8 cellular contexts compared by ENCODE assay signal in the genomic region with DNA sequence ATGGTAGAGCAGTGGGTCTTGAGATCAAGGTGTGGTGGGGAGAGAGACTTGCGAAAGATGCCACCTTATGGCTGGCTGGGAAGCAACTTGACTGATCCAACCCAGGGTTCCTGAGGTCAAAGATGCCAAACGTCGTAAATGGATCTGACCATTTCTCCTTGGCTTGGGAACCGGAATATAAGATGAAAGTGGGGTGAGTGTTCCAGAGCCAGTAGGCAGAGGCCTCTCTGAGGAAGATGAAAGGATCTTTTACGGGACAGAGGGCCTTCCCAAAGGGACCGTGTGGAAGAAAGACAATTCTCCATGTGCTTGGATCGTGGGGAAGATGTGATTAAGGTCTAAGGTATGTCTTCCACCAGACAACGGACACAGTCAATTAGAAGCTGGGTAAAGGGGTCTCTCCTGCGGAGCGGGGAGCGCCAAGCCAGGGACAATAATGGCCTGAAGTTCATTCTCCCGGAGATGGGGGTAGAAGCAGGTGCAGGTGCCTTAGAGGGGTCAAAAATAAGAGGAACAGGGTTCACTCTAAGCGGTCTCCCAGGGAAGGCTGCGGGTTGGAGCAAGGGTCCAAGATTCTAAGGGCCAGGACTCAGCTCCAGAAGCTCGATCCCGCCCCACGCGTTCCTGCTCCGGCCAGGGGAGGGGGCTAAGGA. TPM values are rescaled to one million over a fixed set of nuclear protein-coding genes. Genes with fewer than 3 reads are reported as not detected.
DNase-seq lines count a peak whose midpoint lies in the region; ATAC-seq and TF ChIP-seq lines count a peak whose summit lies in the region.

No MANE protein-coding gene starts in this region.

- H3K27ac ChIP-seq in muscle layer of colon (ENCODE audit: low read depth, low read length) = peak overlapping the region; percentile 75

- H3K36me3 ChIP-seq in GM06990 (ENCODE audit: control insufficient read depth, insufficient read depth, low read length) (peaks cover 5% of the 10 kb centered on the region), muscle layer of colon (ENCODE audit: insufficient read depth, low read length) (peaks cover 16% of the 10 kb centered on the region)

- DNase-seq in GM06990 (ENCODE audit: extremely low read depth, insufficient read length) = no peak
- peak; percentile 55 for DNase-seq in M059J (ENCODE audit: low read depth)
- peak; percentile 14 for DNase-seq in cerebellar cortex (ENCODE audit: low spot score)
- no peak for DNase-seq in activated CD4-positive, CD25-positive, alpha-beta regulatory T cell (lab: John Stamatoyannopoulos, UW)
- no peak for DNase-seq in HuH-7.5 (ENCODE audit: low spot score)

- ATAC-seq in GM19395 (IDR thresholded peaks at IDR 0.05; ENCODE audit: unreplicated experiment) (no peak), HG03159 (IDR thresholded peaks at IDR 0.05; ENCODE audit: unreplicated experiment) (no peak)

- H3K4me3 ChIP-seq in GM06990 (replicated peaks; ENCODE audit: low read depth, low read length) = peak overlapping the region; percentile 96
- H3K4me3 ChIP-seq in muscle layer of colon (ENCODE audit: low read depth in 1 of 2, low read length in 2 of 2) = peak overlapping the region; percentile 45 to 89

- TF ChIP-seq CTCF in GM06990 (IDR thresholded peaks at IDR 0.05; ENCODE audit: insufficient read depth, low read length, poor library complexity, severe bottlenecking) = peak; percentile 12

- no peaks in the 10 kb centered on the region for H3K27me3 ChIP-seq in GM06990 (replicated peaks; ENCODE audit: control insufficient read depth, insufficient read depth, low read length)
- no peaks in the 10 kb centered on the region for H3K27me3 ChIP-seq in muscle layer of colon (ENCODE audit: control insufficient read depth in 1 of 2, insufficient read depth in 2 of 2, low read length in 2 of 2)

- peaks cover 34% of the 10 kb centered on the region for H3K4me1 ChIP-seq in muscle layer of colon (ENCODE audit: insufficient read depth, low read length)

- H3K9me3 ChIP-seq in muscle layer of colon (ENCODE audit: low read length) = no peaks in the 10 kb centered on the region

- peak overlapping the region; percentile 63 for H3K9ac ChIP-seq in muscle layer of colon (ENCODE audit: low read length)

RNA-seq across cellular contexts. Expression of gene FXR2, which starts 0.8 kb away (rescaled TPM):
- 28.3 and 51.7 TPM in 2 replicates for total RNA-seq in M059J (2014; rRNA removed; shearing (Covaris generic))

RNA-seq across cellular contexts. Expression of gene SAT2, which starts 13.7 kb away (rescaled TPM):
- 36.3 and 37.4 TPM in 2 replicates for total RNA-seq in M059J (2014; rRNA removed; shearing (Covaris generic))

RNA-seq across cellular contexts. Expression of gene SHBG, which starts 16.0 kb away (rescaled TPM):
- not detected in 2 replicates for total RNA-seq in M059J (2014; rRNA removed; shearing (Covaris generic))

RNA-seq across cellular contexts. Expression of gene SOX15, which starts 24.0 kb away (rescaled TPM):
- total RNA-seq in M059J (2014; rRNA removed; shearing (Covaris generic)) = not detected in 2 replicates

RNA-seq across cellular contexts. Expression of gene MPDU1, which starts 30.2 kb away (rescaled TPM):
- total RNA-seq in M059J (2014; rRNA removed; shearing (Covaris generic)) = 216 and 398 TPM in 2 replicates

Comparison
In these comparisons a context has a peak if more than half of its experiments do, and no peak if none do; other contexts are left out.
1. DNase-seq: peak in M059J (single experiment) and cerebellar cortex (single experiment); none in GM06990 (single experiment), activated CD4-positive, CD25-positive, alpha-beta regulatory T cell (0 of 4) and HuH-7.5 (single experiment).